17 cellular contexts compared by ENCODE assay signal in genomic region chr6:108574457-108575149, GRCh38. TPM values are rescaled to one million over a fixed set of nuclear protein-coding genes. Genes with fewer than 3 reads are reported as not detected.
DNase-seq lines count a peak whose midpoint lies in the region; ATAC-seq and TF ChIP-seq lines count a peak whose summit lies in the region.
"Had no signal": no experiment of that assay in that cellular context is flagged by ENCODE, and none has a peak within 500 bp of the region (broad histone marks: within the 10 kb centered on the region; RNA-seq: fewer than 3 reads in every experiment).

No MANE protein-coding gene starts in this region.

- H3K4me1 ChIP-seq in heart left ventricle (peaks cover 12 to 93% (median 66%) of the 10 kb centered on the region in 12 donors), sigmoid colon (peaks cover 0 to 85% (median 75%) of the 10 kb centered on the region in 4 donors)
- H3K4me1 ChIP-seq: colonic mucosa had no signal

- in situ Hi-C loops in G401 (cut with HindIII; ENCODE audit: low sequenced_read_pairs): no loop called here

- H3K4me3 ChIP-seq in heart left ventricle: no peak overlapping the region
- H3K4me3 ChIP-seq in sigmoid colon: peak overlapping the region in 1 of 4 donors; percentile 9
- H3K4me3 ChIP-seq: colonic mucosa, stomach had no signal

- H3K36me3 ChIP-seq in heart left ventricle (peaks cover 0 to 51% (median 32%) of the 10 kb centered on the region in 9 donors), sigmoid colon (peaks cover 0 to 32% (median 10%) of the 10 kb centered on the region in 4 donors)
- H3K36me3 ChIP-seq: colonic mucosa had no signal

- no peaks in the 10 kb centered on the region for H3K27me3 ChIP-seq in heart left ventricle
- H3K27me3 ChIP-seq in sigmoid colon: no peaks in the 10 kb centered on the region
- H3K27me3 ChIP-seq: colonic mucosa, stomach had no signal

- TF ChIP-seq EP300 in sigmoid colon (IDR thresholded peaks at IDR 0.05): no peak

- H3K9me3 ChIP-seq in heart left ventricle (no peaks in the 10 kb centered on the region), sigmoid colon (no peaks in the 10 kb centered on the region)
- H3K9me3 ChIP-seq: colonic mucosa, stomach had no signal

- intact Hi-C loops in heart left ventricle (cut with DNase I): no loop called here
- intact Hi-C loops in sigmoid colon (cut with DNase I): no loop called here
- intact Hi-C loops in posterior vena cava (cut with DNase I): no loop called here

- peak overlapping the region in 8 of 12 donors; percentile 2 to 89 (median 18) for H3K27ac ChIP-seq in heart left ventricle
- peak overlapping the region in 3 of 4 donors; percentile 37 to 85 (median 52) for H3K27ac ChIP-seq in sigmoid colon
- H3K27ac ChIP-seq: colonic mucosa had no signal

- DNase-seq in G401 (ENCODE audit: low spot score) (peak; percentile 59), RPMI8226 (peak; percentile 53), heart left ventricle (peak in 2 of 5 donors; percentile 34 to 47), sigmoid colon (no peak), foreskin melanocyte (no peak), posterior vena cava (ENCODE audit: low spot score) (no peak)
- no peak for DNase-seq in activated CD4-positive, alpha-beta T cell treated with anti-CD3 and anti-CD28 coated beads for 48 hours
- DNase-seq in activated T-cell treated with anti-CD3 and anti-CD28 coated beads, Interleukin-2, amount 50 U/mL, for 48 hours: no peak
- DNase-seq: activated B cell treated with CpG ODN at 0.5 μM for 24 hours; activated gamma-delta T cell; anterior cingulate cortex; colonic mucosa; hippocampal formation; kidney glomerular epithelial cell; NCI-H1092; stimulated activated CD4-positive, alpha-beta T cell treated with anti-CD3 and anti-CD28 coated beads, Interleukin-15, amount 100 ng/mL, for 24 hours; stomach had no signal

- TF ChIP-seq CTCF in heart left ventricle (IDR thresholded peaks at IDR 0.05) (no peak), sigmoid colon (IDR thresholded peaks at IDR 0.05) (no peak)

- WGBS in heart left ventricle, 4 donors: 36 to 43% (median 41%) methylated on average over 4 of the region's 4 CpGs
- WGBS in sigmoid colon, 2 donors: 51 to 68% methylated on average over 4 of the region's 4 CpGs

- ATAC-seq in heart left ventricle: peak; percentile 57 to 81 (median 67)

- no peak for TF ChIP-seq POLR2A in heart left ventricle (IDR thresholded peaks at IDR 0.05)
- no peak for TF ChIP-seq POLR2A in sigmoid colon (IDR thresholded peaks at IDR 0.05)

RNA-seq across cellular contexts. Expression of gene FOXO3, which starts 13.9 kb away (rescaled TPM):
- 13.7 and 15.7 TPM in 2 replicates for total RNA-seq in G401 (2014; rRNA removed; shearing (Covaris generic))
- total RNA-seq in heart left ventricle (10 to 100 TPM; 26.8 to 87.9 (median 38.7) TPM), sigmoid colon (10 to 100 TPM; 66.4 to 84.7 (median 78.8) TPM), posterior vena cava (10 to 100 TPM; 53.8 to 57.7 TPM)
- polyA plus RNA-seq in heart left ventricle (10 to 100 TPM; 11.6 to 39.1 TPM), sigmoid colon (10 to 100 TPM; 13.8 to 22.9 (median 19.7) TPM)

Comparison
In these comparisons a context has a peak if more than half of its experiments do, and no peak if none do; other contexts are left out.
1. DNase-seq: peak in G401 (single experiment) and RPMI8226 (single experiment); none in sigmoid colon (single experiment), activated CD4-positive, alpha-beta T cell treated with anti-CD3 and anti-CD28 coated beads for 48 hours (single experiment), foreskin melanocyte (single experiment), activated T-cell treated with anti-CD3 and anti-CD28 coated beads, Interleukin-2, amount 50 U/mL, for 48 hours (0 of 2) and posterior vena cava (single experiment).